15 cellular contexts compared by ENCODE assay signal in genomic region chr12:32140867-32141266, GRCh38. TPM values are rescaled to one million over a fixed set of nuclear protein-coding genes. Genes with fewer than 3 reads are reported as not detected.
A peak's percentile ranks its signal among the peaks of the same experiment; 100 is the strongest.
DNase-seq lines count a peak whose midpoint lies in the region; ATAC-seq, FAIRE-seq and TF ChIP-seq lines count a peak whose summit lies in the region.
"Had no signal": no experiment of that assay in that cellular context is flagged by ENCODE, and none has a peak within 500 bp of the region (broad histone marks: within the 10 kb centered on the region; RNA-seq: fewer than 3 reads in every experiment).

No MANE protein-coding gene starts in this region.

- H3K36me3 ChIP-seq in CD4-positive, CD25-positive, alpha-beta regulatory T cell (ENCODE audit: control insufficient read depth, insufficient read depth, low read length) = no peaks in the 10 kb centered on the region
- H3K36me3 ChIP-seq in mesodermal cell (ENCODE audit: control insufficient read depth, insufficient read depth, low read length) = no peaks in the 10 kb centered on the region

- WGBS in mesodermal cell (ENCODE audit: insufficient coverage in 2 of 2), 2 experiments = 90 to 96% methylated on average over 4 to 7 of the region's 12 CpGs

- FAIRE-seq in RCC 7860 (lab: Jason Lieb, UNC) = no peak

- no peak for TF ChIP-seq CTCF in activated B cell treated with CpG ODN at 0.5 μM for 24 hours (IDR thresholded peaks at IDR 0.05)

- H3K4me1 ChIP-seq in CD4-positive, CD25-positive, alpha-beta regulatory T cell (ENCODE audit: control insufficient read depth, insufficient read depth, low read length, poor library complexity, severe bottlenecking) = peaks cover 11% of the 10 kb centered on the region
- no peaks in the 10 kb centered on the region for H3K4me1 ChIP-seq in mesodermal cell (ENCODE audit: control insufficient read depth, insufficient read depth, low read length, poor library complexity, severe bottlenecking)

- intact Hi-C loops in activated B cell treated with CpG ODN at 0.5 μM for 24 hours (cut with micrococcal nuclease) = no loop called here

- H3K27ac ChIP-seq in CD4-positive, CD25-positive, alpha-beta regulatory T cell (ENCODE audit: insufficient read depth, low read length, poor library complexity, severe bottlenecking) = no peak overlapping the region
- peak overlapping the region; percentile 33 for H3K27ac ChIP-seq in mesodermal cell (ENCODE audit: low read depth, low read length, severe bottlenecking)

- H3K36me3 Mint-ChIP-seq in CD4-positive, CD25-positive, alpha-beta regulatory T cell = no peaks in the 10 kb centered on the region
- peaks cover 1% of the 10 kb centered on the region for H3K36me3 Mint-ChIP-seq in IgD-negative memory B cell
- H3K36me3 Mint-ChIP-seq in activated B cell treated with CpG ODN at 0.5 μM for 24 hours (ENCODE audit: low read depth) = no peaks in the 10 kb centered on the region
- H3K36me3 Mint-ChIP-seq: stimulated activated effector memory CD8-positive, alpha-beta T cell treated with anti-CD3 and anti-CD28 coated beads, Interleukin-12 subunit alpha, Interleukin-12 subunit beta, amount 100 ng/mL, for 72 hours had no signal

- no peak for DNase-seq in CD4-positive, CD25-positive, alpha-beta regulatory T cell
- no peak for DNase-seq in activated B cell treated with CpG ODN at 0.5 μM for 24 hours
- no peak for DNase-seq in iPS-NIHi11 (ENCODE audit: low spot score)
- DNase-seq in RCC 7860 (ENCODE audit: low spot score) = no peak
- DNase-seq: EL; NCI-H1417; NK-92 treated with Interleukin-12 subunit alpha and Interleukin-12 subunit beta, amount 100 ng/mL, for 24 hours; stimulated activated CD4-positive, alpha-beta T cell treated with anti-CD3 and anti-CD28 coated beads, Interleukin-2, amount 100 ng/mL, for 48 hours had no signal

- H3K4me3 ChIP-seq in CD4-positive, CD25-positive, alpha-beta regulatory T cell (ENCODE audit: low read depth, low read length) = no peak overlapping the region
- H3K4me3 ChIP-seq in mesodermal cell (ENCODE audit: extremely low read depth, insufficient read depth, low read length, poor library complexity, severe bottlenecking) = no peak overlapping the region

- CTCF ChIA-PET in activated B cell treated with CpG ODN at 0.5 μM for 24 hours (lab: Charles Lee) = interaction anchor here (0.6 kb wide), 1 partner anchor 458 kb away, joined by 3 read pairs; no protein-coding TSS in a partner anchor

- H3K4me1 Mint-ChIP-seq in CD4-positive, CD25-positive, alpha-beta regulatory T cell = peaks cover 17 to 32% (median 24%) of the 10 kb centered on the region in 4 donors
- H3K4me1 Mint-ChIP-seq in IgD-negative memory B cell (peaks cover 27 to 33% (median 32%) of the 10 kb centered on the region in 3 donors), activated B cell treated with CpG ODN at 0.5 μM for 24 hours (peaks cover 60% of the 10 kb centered on the region)

- no peaks in the 10 kb centered on the region for H3K9me3 Mint-ChIP-seq in CD4-positive, CD25-positive, alpha-beta regulatory T cell
- no peaks in the 10 kb centered on the region for H3K9me3 Mint-ChIP-seq in IgD-negative memory B cell
- no peaks in the 10 kb centered on the region for H3K9me3 Mint-ChIP-seq in activated B cell treated with CpG ODN at 0.5 μM for 24 hours
- H3K9me3 Mint-ChIP-seq: stimulated activated effector memory CD8-positive, alpha-beta T cell treated with anti-CD3 and anti-CD28 coated beads, Interleukin-12 subunit alpha, Interleukin-12 subunit beta, amount 100 ng/mL, for 72 hours had no signal

- POLR2A ChIA-PET in activated B cell treated with CpG ODN at 0.5 μM for 24 hours (lab: Charles Lee) = interaction anchor here (0.7 to 3.8 kb wide), 4 partner anchors 33 to 133 kb away, joined by 3 to 39 read pairs (median 4); partner anchors contain the start of gene BICD1

- H3K9me3 ChIP-seq in CD4-positive, CD25-positive, alpha-beta regulatory T cell (ENCODE audit: control insufficient read depth in 2 of 2, low read length in 2 of 2) = no peaks in the 10 kb centered on the region
- no peaks in the 10 kb centered on the region for H3K9me3 ChIP-seq in mesodermal cell (ENCODE audit: control insufficient read depth, low read length)

- no peak for ATAC-seq in CD4-positive, CD25-positive, alpha-beta regulatory T cell (ENCODE audit: low read depth in 2 of 2)
- ATAC-seq in activated B cell treated with CpG ODN at 0.5 μM for 24 hours (ENCODE audit: low read depth) (no peak), GM21390 (IDR thresholded peaks at IDR 0.05; ENCODE audit: unreplicated experiment) (no peak), GM19328 (IDR thresholded peaks at IDR 0.05; ENCODE audit: unreplicated experiment) (no peak)
- ATAC-seq: activated CD4-positive, CD25-positive, alpha-beta regulatory T cell treated with anti-CD3 and anti-CD28 coated beads, Interleukin-2, amount 50 U/mL, for 24 hours; SK-N-SH treated with all-trans-retinoic acid at 6 μM for 48 hours; stimulated activated effector memory CD8-positive, alpha-beta T cell treated with anti-CD3 and anti-CD28 coated beads, Interleukin-12 subunit alpha, Interleukin-12 subunit beta, amount 100 ng/mL, for 72 hours had no signal

- H3K27me3 ChIP-seq in CD4-positive, CD25-positive, alpha-beta regulatory T cell (ENCODE audit: control insufficient read depth, insufficient read depth, low read length) = no peaks in the 10 kb centered on the region

- no peaks in the 10 kb centered on the region for H3K27me3 Mint-ChIP-seq in CD4-positive, CD25-positive, alpha-beta regulatory T cell
- no peaks in the 10 kb centered on the region for H3K27me3 Mint-ChIP-seq in IgD-negative memory B cell
- no peaks in the 10 kb centered on the region for H3K27me3 Mint-ChIP-seq in activated B cell treated with CpG ODN at 0.5 μM for 24 hours

- H3K27ac Mint-ChIP-seq in CD4-positive, CD25-positive, alpha-beta regulatory T cell = peak overlapping the region in 2 of 3 donors; percentile 0 to 85
- H3K27ac Mint-ChIP-seq in IgD-negative memory B cell (peak overlapping the region; percentile 96 to 100 (median 99)), activated B cell treated with CpG ODN at 0.5 μM for 24 hours (peak overlapping the region; percentile 96)
- H3K27ac Mint-ChIP-seq: stimulated activated effector memory CD8-positive, alpha-beta T cell treated with anti-CD3 and anti-CD28 coated beads, Interleukin-12 subunit alpha, Interleukin-12 subunit beta, amount 100 ng/mL, for 72 hours had no signal

- H3K4me3 Mint-ChIP-seq in CD4-positive, CD25-positive, alpha-beta regulatory T cell = peak overlapping the region in 2 of 4 donors; percentile 22 to 54
- H3K4me3 Mint-ChIP-seq in IgD-negative memory B cell (peak overlapping the region; percentile 20 to 85 (median 42)), activated B cell treated with CpG ODN at 0.5 μM for 24 hours (peak overlapping the region; percentile 24)
- H3K4me3 Mint-ChIP-seq: stimulated activated effector memory CD8-positive, alpha-beta T cell treated with anti-CD3 and anti-CD28 coated beads, Interleukin-12 subunit alpha, Interleukin-12 subunit beta, amount 100 ng/mL, for 72 hours had no signal

RNA-seq across cellular contexts. Expression of gene BICD1, which starts 34.2 kb away (rescaled TPM):
- total RNA-seq in CD4-positive, CD25-positive, alpha-beta regulatory T cell = 23.6 TPM
- 1 to 10 TPM; 8.0 to 9.6 (median 8.8) TPM for polyA plus RNA-seq in CD4-positive, CD25-positive, alpha-beta regulatory T cell
- 19.9 TPM for polyA plus RNA-seq in IgD-negative memory B cell
- total RNA-seq in activated B cell treated with CpG ODN at 0.5 μM for 24 hours = 55.5 and 67.6 TPM in 2 replicates
- polyA plus RNA-seq in mesodermal cell (2013, experiment 1 of 2) = 29.6 TPM
- polyA plus RNA-seq in mesodermal cell (2013, experiment 2 of 2) = 33.5 TPM

Comparison
In these comparisons a context has a peak if more than half of its experiments do, and no peak if none do; other contexts are left out.
1. H3K27ac Mint-ChIP-seq: peak in every context shown above with its lines; median percentile 99 in IgD-negative memory B cell; 96 in activated B cell treated with CpG ODN at 0.5 μM for 24 hours; 42 in CD4-positive, CD25-positive, alpha-beta regulatory T cell.